ENCODE assay signal across 8 cellular contexts in genomic region chr11:66842501-66842895, GRCh38. TPM values are rescaled to one million over a fixed set of nuclear protein-coding genes. Genes with fewer than 3 reads are reported as not detected.
A peak's percentile ranks its signal among the peaks of the same experiment; 100 is the strongest.
DNase-seq lines count a peak whose midpoint lies in the region; ATAC-seq, FAIRE-seq and TF ChIP-seq lines count a peak whose summit lies in the region.

No MANE protein-coding gene starts in this region.

- DNase-seq in HuH-7 (ENCODE audit: low spot score), result peak; percentile 96
- DNase-seq in chondrocyte (ENCODE audit: low spot score), result no peak
- DNase-seq in naive thymus-derived CD4-positive, alpha-beta T cell, result no peak
- no peak for DNase-seq in D721Med (ENCODE audit: insufficient read length, low spot score)
- DNase-seq in activated CD4-positive, alpha-beta T cell treated with anti-CD3 and anti-CD28 coated beads, Interleukin-2, amount 50 U/mL, for 48 hours, result no peak

- no peak for ATAC-seq in naive thymus-derived CD4-positive, alpha-beta T cell
- ATAC-seq in HG03139 (IDR thresholded peaks at IDR 0.05; ENCODE audit: unreplicated experiment) (no peak), HG02610 (IDR thresholded peaks at IDR 0.05; ENCODE audit: unreplicated experiment) (no peak)

- H3K9me3 ChIP-seq in naive thymus-derived CD4-positive, alpha-beta T cell (ENCODE audit: control insufficient read depth in 2 of 3, low read length in 3 of 3), result no peaks in the 10 kb centered on the region

- POLR2A ChIA-PET in naive thymus-derived CD4-positive, alpha-beta T cell (lab: Charles Lee), result interaction anchor here (0.5 to 4.8 kb wide), 20 partner anchors 8 to 1341 kb away, joined by 3 to 47 read pairs (median 4); partner anchors contain the start of genes AIP, CCDC87, CCS and KDM2A

- intact Hi-C loops in naive thymus-derived CD4-positive, alpha-beta T cell (cut with micrococcal nuclease), result loop anchor here (2.0 to 5.0 kb wide), 7 partner anchors 226 to 970 kb away; partner anchors contain the start of genes KDM2A (in 2 of the 2), CCDC87 (in 1 of the 2), CCS (in 1 of the 2) and EFEMP2 (in 1 of the 2)

- H3K36me3 Mint-ChIP-seq in chondrocyte (ENCODE audit: low read depth), result peaks cover 4% of the 10 kb centered on the region
- H3K36me3 Mint-ChIP-seq in naive thymus-derived CD4-positive, alpha-beta T cell, result peaks cover 0 to 6% (median 3%) of the 10 kb centered on the region in 5 donors

- H3K4me1 ChIP-seq in naive thymus-derived CD4-positive, alpha-beta T cell (ENCODE audit: control insufficient read depth in 2 of 2, insufficient read depth in 2 of 2, low read length in 2 of 2), result peaks cover 31 to 47% of the 10 kb centered on the region in 2 donors

- TF ChIP-seq CTCF in C4-2B (conservative IDR thresholded peaks at IDR 0.05) (no peak), chondrocyte (IDR thresholded peaks at IDR 0.05) (no peak), D721Med (IDR thresholded peaks at IDR 0.05; ENCODE audit: insufficient read depth, missing control alignments) (no peak)

- H3K27ac Mint-ChIP-seq in chondrocyte (ENCODE audit: unreplicated experiment), result peak overlapping the region; percentile 92
- H3K27ac Mint-ChIP-seq in naive thymus-derived CD4-positive, alpha-beta T cell, result peak overlapping the region; percentile 74 to 97 (median 92)

- no peaks in the 10 kb centered on the region for H3K27me3 ChIP-seq in naive thymus-derived CD4-positive, alpha-beta T cell (ENCODE audit: control insufficient read depth in 2 of 2, insufficient read depth in 2 of 2, low read length in 2 of 2)

- peak overlapping the region; percentile 94 for H3K4me3 ChIP-seq in naive thymus-derived CD4-positive, alpha-beta T cell (ENCODE audit: low read length)

- no peaks in the 10 kb centered on the region for H3K9me3 Mint-ChIP-seq in chondrocyte (ENCODE audit: low read depth)
- H3K9me3 Mint-ChIP-seq in naive thymus-derived CD4-positive, alpha-beta T cell, result no peaks in the 10 kb centered on the region

- CTCF ChIA-PET in naive thymus-derived CD4-positive, alpha-beta T cell (lab: Charles Lee), result interaction anchor here (0.9 kb wide), 1 partner anchor 10 kb away, joined by 4 read pairs; no protein-coding TSS in a partner anchor

- no peak for FAIRE-seq in D721Med (lab: Jason Lieb, UNC)

- peaks cover 41% of the 10 kb centered on the region for H3K4me1 Mint-ChIP-seq in chondrocyte (ENCODE audit: low read depth)
- peaks cover 31 to 62% (median 54%) of the 10 kb centered on the region in 7 donors for H3K4me1 Mint-ChIP-seq in naive thymus-derived CD4-positive, alpha-beta T cell

- H3K4me3 Mint-ChIP-seq in chondrocyte (ENCODE audit: unreplicated experiment), result peak overlapping the region; percentile 90
- peak overlapping the region; percentile 87 to 97 (median 92) for H3K4me3 Mint-ChIP-seq in naive thymus-derived CD4-positive, alpha-beta T cell

- peak overlapping the region; percentile 96 for H3K27ac ChIP-seq in C4-2B
- peak overlapping the region; percentile 96 for H3K27ac ChIP-seq in naive thymus-derived CD4-positive, alpha-beta T cell (ENCODE audit: low read depth, low read length)

- no peaks in the 10 kb centered on the region for H3K27me3 Mint-ChIP-seq in chondrocyte (ENCODE audit: low read depth)
- no peaks in the 10 kb centered on the region for H3K27me3 Mint-ChIP-seq in naive thymus-derived CD4-positive, alpha-beta T cell

- H3K36me3 ChIP-seq in naive thymus-derived CD4-positive, alpha-beta T cell (ENCODE audit: control insufficient read depth in 2 of 3, insufficient read depth in 3 of 3, low read length in 3 of 3), result peaks cover 0 to 35% (median 0%) of the 10 kb centered on the region in 3 experiments

RNA-seq across cellular contexts. Expression of gene RCE1, which starts 0.7 kb away (rescaled TPM):
- 17.0 to 18.8 TPM (median 17.3 TPM) in 3 replicates for total RNA-seq in chondrocyte
- total RNA-seq in naive thymus-derived CD4-positive, alpha-beta T cell, result 10 to 100 TPM; 24.6 to 47.1 (median 33.6) TPM
- polyA plus RNA-seq in naive thymus-derived CD4-positive, alpha-beta T cell, result 10 to 100 TPM; 17.2 to 28.0 TPM

RNA-seq across cellular contexts. Expression of gene LRFN4, which starts 14.4 kb away (rescaled TPM):
- 33.8 to 47.2 TPM (median 46.8 TPM) in 3 replicates for total RNA-seq in chondrocyte
- total RNA-seq in naive thymus-derived CD4-positive, alpha-beta T cell, result 10 to 100 TPM in 1 of 5 experiments, 1 to 10 TPM in 3, under 1 TPM in 1; 0.84 to 21.2 (median 1.6) TPM
- polyA plus RNA-seq in naive thymus-derived CD4-positive, alpha-beta T cell, result not detected
